In the genomic region with DNA sequence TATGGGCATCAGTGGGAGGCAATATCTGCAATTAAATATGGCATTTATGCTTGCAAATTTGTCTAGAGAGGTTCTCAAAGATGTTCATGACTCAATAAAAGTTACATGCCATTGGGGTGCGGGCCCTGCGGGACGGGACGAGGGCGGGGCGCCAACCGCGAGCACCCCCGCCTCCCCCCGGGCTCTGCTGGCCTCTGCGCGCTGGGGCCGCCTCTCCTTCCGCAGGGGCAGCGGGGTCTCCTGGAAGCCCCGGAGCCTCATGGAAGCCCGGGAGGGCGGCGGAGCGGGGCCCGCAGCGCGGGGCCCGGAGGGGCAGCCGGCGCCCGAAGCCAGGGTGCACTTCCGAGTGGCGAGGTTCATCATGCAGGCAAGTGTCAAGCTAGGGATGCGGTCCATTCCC, we compare ENCODE assay signal across 25 cellular contexts.
"Had no signal": no experiment of that assay in that cellular context is flagged by ENCODE, and none has a peak within 500 bp of the region (broad histone marks: within the 10 kb centered on the region; RNA-seq: fewer than 3 reads in every experiment).

No MANE protein-coding gene starts in this region.

- H3K9me3 Mint-ChIP-seq: natural killer cell had no signal

- H3K36me3 ChIP-seq: left ventricle myocardium inferior, pancreas, prostate gland, spleen, stomach, thyroid gland, transverse colon, upper lobe of left lung, vagina had no signal

- H3K4me1 Mint-ChIP-seq: mesothelial cell of epicardium; naive B cell; natural killer cell; stimulated activated naive B cell treated with anti-CD40 and anti-IgM and Interleukin-4, amounts not matched to agents 10 μg/mL and 1 μg/mL and 100 μg/mL, for 72 hours had no signal

- DNase-seq: hypothalamus; islet precursor cell; left ventricle myocardium inferior; mesendoderm; naive B cell; natural killer cell; pancreas; retina; right cardiac atrium; spleen; stimulated activated CD4-positive, alpha-beta T cell treated with anti-CD3 and anti-CD28 coated beads, Interleukin-4, amount 100 ng/mL, for 24 hours; stimulated activated CD8-positive, alpha-beta memory T cell treated with anti-CD3 and anti-CD28 coated beads, Interleukin-4, amount 100 ng/mL, for 48 hours; stimulated activated naive B cell treated with anti-CD40 and anti-IgM and Interleukin-4, amounts not matched to agents 10 μg/mL and 1 μg/mL and 100 μg/mL, for 72 hours; stimulated activated naive CD8-positive, alpha-beta T cell treated with anti-CD3 and anti-CD28 coated beads, Interleukin-15, Interleukin-2, amounts not matched to agents 100 U/mL and 50 U/mL, for 24 hours; stomach; testis; thyroid gland; transverse colon had no signal

- ATAC-seq: natural killer cell; pancreas; right cardiac atrium; sciatic nerve; stimulated activated naive B cell treated with anti-CD40 and anti-IgM and Interleukin-4, amounts not matched to agents 10 μg/mL and 1 μg/mL and 100 μg/mL, for 72 hours; stimulated activated naive CD8-positive, alpha-beta T cell treated with anti-CD3 and anti-CD28 coated beads, Interleukin-15, Interleukin-2, amounts not matched to agents 100 U/mL and 50 U/mL, for 24 hours had no signal

- H3K4me3 Mint-ChIP-seq: mesothelial cell of epicardium; naive B cell; natural killer cell; stimulated activated naive B cell treated with anti-CD40 and anti-IgM and Interleukin-4, amounts not matched to agents 10 μg/mL and 1 μg/mL and 100 μg/mL, for 72 hours had no signal

- H3K36me3 Mint-ChIP-seq: naive B cell; natural killer cell; stimulated activated naive B cell treated with anti-CD40 and anti-IgM and Interleukin-4, amounts not matched to agents 10 μg/mL and 1 μg/mL and 100 μg/mL, for 72 hours had no signal

- H3K27me3 ChIP-seq: pancreas, spleen, stomach, testis, thyroid gland, transverse colon, upper lobe of left lung, vagina had no signal

- H3K27ac Mint-ChIP-seq: mesothelial cell of epicardium; naive B cell; natural killer cell; stimulated activated naive B cell treated with anti-CD40 and anti-IgM and Interleukin-4, amounts not matched to agents 10 μg/mL and 1 μg/mL and 100 μg/mL, for 72 hours had no signal

- H3K4me3 ChIP-seq: left ventricle myocardium inferior, lung, pancreas, prostate gland, skin epidermis, spleen, stomach, testis, thyroid gland, transverse colon, upper lobe of left lung, vagina had no signal
